In the genomic region with DNA sequence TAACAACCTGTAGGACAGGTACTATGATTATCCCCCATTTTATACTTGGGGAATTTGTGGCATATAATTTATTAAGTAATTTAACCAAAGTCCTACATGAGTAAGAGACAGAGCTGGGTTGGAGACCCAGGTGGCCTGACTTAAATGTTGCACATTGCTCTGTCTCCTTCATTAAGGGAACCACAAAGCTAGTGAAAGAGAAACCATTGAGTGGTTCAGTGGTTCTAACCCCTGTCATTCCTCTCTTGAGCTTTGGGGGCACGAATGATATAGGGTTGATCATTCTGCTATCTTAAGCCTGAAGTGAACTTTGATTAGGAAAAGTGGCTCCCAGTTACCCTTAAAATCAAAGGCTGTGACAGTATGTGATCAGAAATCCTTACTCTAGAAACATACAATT, we compare ENCODE assay signal across 9 cellular contexts. TPM values are rescaled to one million over a fixed set of nuclear protein-coding genes. Genes with fewer than 3 reads are reported as not detected.
DNase-seq lines count a peak whose midpoint lies in the region; ATAC-seq and TF ChIP-seq lines count a peak whose summit lies in the region.
"Had no signal": no experiment of that assay in that cellular context is flagged by ENCODE, and none has a peak within 500 bp of the region (broad histone marks: within the 10 kb centered on the region; RNA-seq: fewer than 3 reads in every experiment).

No MANE protein-coding gene starts in this region.

- H3K4me1 ChIP-seq in DND-41 (ENCODE audit: insufficient read depth, low read length): peaks cover 7% of the 10 kb centered on the region

- no peaks in the 10 kb centered on the region for H3K27me3 ChIP-seq in DND-41 (ENCODE audit: insufficient read depth, low read length, poor library complexity)

- H3K27me3 Mint-ChIP-seq in endothelial cell (ENCODE audit: unreplicated experiment): no peaks in the 10 kb centered on the region

- ATAC-seq in DND-41 (ENCODE audit: insufficient read depth, low read depth) (peak; percentile 90), GM19035 (IDR thresholded peaks at IDR 0.05; ENCODE audit: unreplicated experiment) (peak; percentile 75), HG02759 (IDR thresholded peaks at IDR 0.05; ENCODE audit: unreplicated experiment) (peak; percentile 90), HG03521 (IDR thresholded peaks at IDR 0.05; ENCODE audit: unreplicated experiment) (peak; percentile 95)

- H3K9me3 Mint-ChIP-seq in endothelial cell (ENCODE audit: unreplicated experiment): no peaks in the 10 kb centered on the region

- DNase-seq in DND-41 (no peak), endothelial cell (ENCODE audit: low spot score) (no peak), NCI-H748 (lab: John Stamatoyannopoulos, UW; ENCODE audit: unreplicated experiment) (no peak), RWPE1 (ENCODE audit: low spot score) (no peak), AG20443 (ENCODE audit: low spot score) (no peak)
- DNase-seq: NCI-H69 had no signal

- H3K36me3 Mint-ChIP-seq in endothelial cell (ENCODE audit: low read depth, unreplicated experiment): no peaks in the 10 kb centered on the region

- POLR2A ChIA-PET in RWPE1 (lab: Yijun Ruan, JAX; ENCODE audit: low non-redundant PET): no interaction called here

- H2AFZ ChIP-seq in DND-41 (ENCODE audit: low read depth, low read length): no peak overlapping the region

- H3K27ac ChIP-seq in DND-41 (ENCODE audit: low read length) (no peak overlapping the region), RWPE1 (no peak overlapping the region)

- H3K27ac Mint-ChIP-seq in endothelial cell (ENCODE audit: unreplicated experiment): no peak overlapping the region

- no peaks in the 10 kb centered on the region for H3K79me2 ChIP-seq in DND-41 (ENCODE audit: insufficient read depth, low read length)

- no peak overlapping the region for H3K4me3 ChIP-seq in DND-41 (ENCODE audit: low read depth in 1 of 2, low read length in 2 of 2)

- no peaks in the 10 kb centered on the region for H3K36me3 ChIP-seq in DND-41 (ENCODE audit: insufficient read depth, low read length)

- no peak overlapping the region for H3K4me2 ChIP-seq in DND-41 (ENCODE audit: insufficient read depth, low read length)

- H3K4me1 Mint-ChIP-seq in endothelial cell (ENCODE audit: unreplicated experiment): no peaks in the 10 kb centered on the region

- no peaks in the 10 kb centered on the region for H3K9me3 ChIP-seq in DND-41 (ENCODE audit: insufficient read depth, low read length, severe bottlenecking)

- CTCF ChIA-PET in RWPE1 (lab: Yijun Ruan, JAX): no interaction called here

- H3K9ac ChIP-seq in DND-41 (ENCODE audit: low read depth, low read length): no peak overlapping the region

- no peak overlapping the region for H3K4me3 Mint-ChIP-seq in endothelial cell (ENCODE audit: unreplicated experiment)

- H4K20me1 ChIP-seq in DND-41 (ENCODE audit: insufficient read depth, low read length): no peaks in the 10 kb centered on the region

- TF ChIP-seq CTCF in DND-41 (IDR thresholded peaks at IDR 0.05; ENCODE audit: borderline replicate concordance, extremely low read depth, low read length, poor library complexity, severe bottlenecking) (no peak), endothelial cell (IDR thresholded peaks at IDR 0.05; ENCODE audit: unreplicated experiment) (no peak), RWPE1 (conservative IDR thresholded peaks at IDR 0.05; ENCODE audit: low read depth) (no peak)

RNA-seq across cellular contexts. Expression of a gene that starts 5.2 kb away (rescaled TPM):
- 1.0 TPM for total RNA-seq in endothelial cell (ENCODE audit: unreplicated experiment)

RNA-seq across cellular contexts. Expression of a gene that starts 51.8 kb away (rescaled TPM):
- 186 TPM for total RNA-seq in endothelial cell (ENCODE audit: unreplicated experiment)
